Comparison of ENCODE assay signal across 1 cellular context in genomic region chr4:37603070-37603468, GRCh38.
TF ChIP-seq lines count a peak whose summit lies in the region.

No MANE protein-coding gene starts in this region.

TF ChIP-seq in GM12878, 131 proteins besides CTCF, POLR2A, EP300 and RAD21 (continued from another document and continues in another):
- TF ChIP-seq ZNF592 (IDR thresholded peaks at IDR 0.05) (no peak), CBFB (IDR thresholded peaks at IDR 0.05; ENCODE audit: low read depth) (no peak), RBBP5 (conservative IDR thresholded peaks at IDR 0.05) (no peak), SIX5 (IDR thresholded peaks at IDR 0.05; ENCODE audit: low read depth, low read length, severe bottlenecking) (no peak), PRDM15 (CRISPR knock-in tag; IDR thresholded peaks at IDR 0.05) (no peak), ZBTB33 (IDR thresholded peaks at IDR 0.05) (no peak), WRNIP1 (IDR thresholded peaks at IDR 0.05; ENCODE audit: borderline replicate concordance, low read depth, low read length) (no peak), CREB1 (IDR thresholded peaks at IDR 0.05; ENCODE audit: low read depth) (no peak), HDAC6 (IDR thresholded peaks at IDR 0.05; ENCODE audit: unreplicated experiment) (no peak), HDAC2 (IDR thresholded peaks at IDR 0.05) (no peak), SMC3 (IDR thresholded peaks at IDR 0.05; ENCODE audit: borderline replicate concordance, low read length) (peak; percentile 97), POLR2AphosphoS5 (IDR thresholded peaks at IDR 0.05; ENCODE audit: low read length) (no peak), IRF5 (IDR thresholded peaks at IDR 0.05; ENCODE audit: borderline replicate concordance) (no peak), KDM1A (IDR thresholded peaks at IDR 0.05; ENCODE audit: borderline replicate concordance) (no peak), EGR1 (IDR thresholded peaks at IDR 0.05; ENCODE audit: borderline replicate concordance in 1 of 2, low read depth in 2 of 2, low read length in 2 of 2) (peak in 1 of 2 experiments; percentile 42; a peak in 1 of 3 replicates), SRF (IDR thresholded peaks at IDR 0.05; ENCODE audit: low read depth in 2 of 2, low read length in 2 of 2) (no peak), BRCA1 (IDR thresholded peaks at IDR 0.05; ENCODE audit: low read depth, low read length) (no peak), BCLAF1 (IDR thresholded peaks at IDR 0.05) (no peak), PBX3 (IDR thresholded peaks at IDR 0.05; ENCODE audit: insufficient replicate concordance, low read depth, low read length) (no peak), TARDBP (IDR thresholded peaks at IDR 0.05; ENCODE audit: borderline replicate concordance) (no peak), ZZZ3 (IDR thresholded peaks at IDR 0.05; ENCODE audit: control insufficient read depth, insufficient read length, low read depth) (no peak), NFIC (IDR thresholded peaks at IDR 0.05; ENCODE audit: low read depth, low read length) (no peak), ETV6 (conservative IDR thresholded peaks at IDR 0.05 in 1 of 2, IDR thresholded peaks at IDR 0.05 in 1 of 2; ENCODE audit: borderline replicate concordance in 1 of 2, low read depth in 1 of 2) (no peak), BHLHE40 (IDR thresholded peaks at IDR 0.05; ENCODE audit: borderline replicate concordance in 1 of 2, low read depth in 2 of 2, low read length in 1 of 2) (no peak), LARP7 (IDR thresholded peaks at IDR 0.05) (peak; percentile 31; the same call in 1 of the 2 replicates), TCF12 (IDR thresholded peaks at IDR 0.05; ENCODE audit: low read depth, low read length) (0 out of 2 replicates have a peak, but pooled peaks have one; percentile 19), ATF7 (IDR thresholded peaks at IDR 0.05; ENCODE audit: low read depth) (no peak), YBX1 (IDR thresholded peaks at IDR 0.05) (no peak), ZNF622 (IDR thresholded peaks at IDR 0.05) (no peak), STAT1 (conservative IDR thresholded peaks at IDR 0.05) (no peak), PKNOX1 (IDR thresholded peaks at IDR 0.05) (no peak), MEF2A (IDR thresholded peaks at IDR 0.05; ENCODE audit: insufficient read depth, low read depth, low read length) (0 out of 2 replicates have a peak, but pooled peaks have one; percentile 29), MEF2B (IDR thresholded peaks at IDR 0.05; ENCODE audit: partially characterized antibody, poor library complexity, severe bottlenecking) (no peak), MXI1 (IDR thresholded peaks at IDR 0.05; ENCODE audit: low read depth, low read length) (0 out of 2 replicates have a peak, but pooled peaks have one; percentile 22), SMARCA5 (IDR thresholded peaks at IDR 0.05) (0 out of 2 replicates have a peak, but pooled peaks have one; percentile 25), FOXM1 (IDR thresholded peaks at IDR 0.05; ENCODE audit: low read depth, low read length) (no peak), RFX5 (IDR thresholded peaks at IDR 0.05; ENCODE audit: low read depth, low read length) (no peak), CHD2 (IDR thresholded peaks at IDR 0.05; ENCODE audit: borderline replicate concordance, low read depth, low read length) (no peak), REST (IDR thresholded peaks at IDR 0.05; ENCODE audit: low read depth, low read length) (no peak), CREM (IDR thresholded peaks at IDR 0.05; ENCODE audit: low read depth) (no peak), SREBF2 (IDR thresholded peaks at IDR 0.05; ENCODE audit: low read length) (no peak)
